15 cellular contexts compared by ENCODE assay signal in genomic region chr14:96249016-96249415, GRCh38. TPM values are rescaled to one million over a fixed set of nuclear protein-coding genes. Genes with fewer than 3 reads are reported as not detected.
DNase-seq lines count a peak whose midpoint lies in the region; ATAC-seq, FAIRE-seq and TF ChIP-seq lines count a peak whose summit lies in the region.
"Had no signal": no experiment of that assay in that cellular context is flagged by ENCODE, and none has a peak within 500 bp of the region (broad histone marks: within the 10 kb centered on the region; RNA-seq: fewer than 3 reads in every experiment).

No MANE protein-coding gene starts in this region.

- POLR2A ChIA-PET in CD8-positive, alpha-beta T cell (lab: Charles Lee) = no interaction called here

- FAIRE-seq in small intestine (lab: Jason Lieb, UNC) = no peak
- FAIRE-seq: GM12878 had no signal

- CTCF ChIA-PET in CD8-positive, alpha-beta T cell (lab: Charles Lee) = no interaction called here

- H3K27me3 ChIP-seq in lung (ENCODE audit: control insufficient read depth, insufficient read depth) = no peaks in the 10 kb centered on the region
- H3K27me3 ChIP-seq in small intestine (ENCODE audit: control insufficient read depth in 2 of 2, insufficient read depth in 2 of 2, low read length in 2 of 2) = no peaks in the 10 kb centered on the region
- H3K27me3 ChIP-seq in CD8-positive, alpha-beta T cell (ENCODE audit: insufficient read depth, low read length) = no peaks in the 10 kb centered on the region
- H3K27me3 ChIP-seq: right atrium auricular region had no signal

- H3K9me3 Mint-ChIP-seq in CD8-positive, alpha-beta T cell = no peaks in the 10 kb centered on the region

- no peaks in the 10 kb centered on the region for H3K36me3 Mint-ChIP-seq in CD8-positive, alpha-beta T cell

- TF ChIP-seq CTCF in astrocyte of the spinal cord (IDR thresholded peaks at IDR 0.05; ENCODE audit: low read depth, low read length) (no peak), lung (IDR thresholded peaks at IDR 0.05; ENCODE audit: control extremely low read depth, extremely low read depth) (no peak)
- no peak for TF ChIP-seq CTCF in CD8-positive, alpha-beta T cell (IDR thresholded peaks at IDR 0.05)

- intact Hi-C loops in CD8-positive, alpha-beta T cell (cut with DNase I, micrococcal nuclease) = no loop called here

- ATAC-seq in lung (ENCODE audit: insufficient read depth, low FRiP score) = peak; percentile 41
- ATAC-seq in CD8-positive, alpha-beta T cell = no peak
- ATAC-seq in GM21515 (IDR thresholded peaks at IDR 0.05; ENCODE audit: unreplicated experiment) = no peak
- ATAC-seq: activated CD4-positive, CD25-positive, alpha-beta regulatory T cell treated with anti-CD3 and anti-CD28 coated beads, Interleukin-2, amount 50 U/mL, for 24 hours; GM12878 had no signal

- no peak overlapping the region for H3K27ac Mint-ChIP-seq in CD8-positive, alpha-beta T cell

- H3K9me3 ChIP-seq in lung (ENCODE audit: control insufficient read depth in 2 of 2, insufficient read depth in 1 of 2, low read length in 1 of 2) = no peaks in the 10 kb centered on the region
- no peaks in the 10 kb centered on the region for H3K9me3 ChIP-seq in small intestine (ENCODE audit: control insufficient read depth, low read depth)
- H3K9me3 ChIP-seq in CD8-positive, alpha-beta T cell (ENCODE audit: low read length) = no peaks in the 10 kb centered on the region
- H3K9me3 ChIP-seq: right atrium auricular region had no signal

- H3K4me3 Mint-ChIP-seq in CD8-positive, alpha-beta T cell = no peak overlapping the region

- in situ Hi-C loops in astrocyte of the spinal cord (cut with HindIII; ENCODE audit: low sequenced_read_pairs) = no loop called here

- no peak overlapping the region for H3K27ac ChIP-seq in lung (ENCODE audit: low read depth in 1 of 2, low read length in 1 of 2)
- no peak overlapping the region for H3K27ac ChIP-seq in small intestine (ENCODE audit: low read depth in 1 of 2, low read length in 1 of 2)
- H3K27ac ChIP-seq in CD8-positive, alpha-beta T cell (ENCODE audit: low read depth, low read length) = no peak overlapping the region
- H3K27ac ChIP-seq: C4-2B, right atrium auricular region had no signal

- H3K36me3 ChIP-seq in lung (ENCODE audit: control insufficient read depth in 2 of 2, insufficient read depth in 2 of 2, low read length in 2 of 2) (no peaks in the 10 kb centered on the region), small intestine (ENCODE audit: control insufficient read depth in 2 of 2, insufficient read depth in 2 of 2, low read length in 2 of 2) (no peaks in the 10 kb centered on the region)
- H3K36me3 ChIP-seq in CD8-positive, alpha-beta T cell (ENCODE audit: insufficient read depth, low read length) = no peaks in the 10 kb centered on the region
- H3K36me3 ChIP-seq: right atrium auricular region had no signal

- WGBS in lung, 2 donors = 34 to 38% methylated on average over 5 of the region's 5 CpGs
- 45 to 92% (median 73%) methylated on average over 5 of the region's 5 CpGs for WGBS in small intestine, 3 donors

- peak; percentile 62 for DNase-seq in AG08396 (ENCODE audit: low spot score)
- DNase-seq in M059J (ENCODE audit: low read depth) = peak; percentile 78
- peak; percentile 33 for DNase-seq in astrocyte of the spinal cord (ENCODE audit: low read depth, low spot score)
- no peak for DNase-seq in lung (ENCODE audit: low spot score)
- no peak for DNase-seq in small intestine
- no peak for DNase-seq in CD8-positive, alpha-beta T cell
- no peak for DNase-seq in HuH-7 (ENCODE audit: low spot score)
- DNase-seq: hippocampal formation, RPMI8226 had no signal

- peaks cover 0 to 2% of the 10 kb centered on the region in 2 donors for H3K4me1 ChIP-seq in lung (ENCODE audit: control insufficient read depth in 2 of 2, insufficient read depth in 2 of 2, low read length in 2 of 2)
- peaks cover 0 to 3% of the 10 kb centered on the region in 2 donors for H3K4me1 ChIP-seq in small intestine (ENCODE audit: control insufficient read depth in 2 of 2, insufficient read depth in 1 of 2, low read depth in 1 of 2, low read length in 1 of 2)
- no peaks in the 10 kb centered on the region for H3K4me1 ChIP-seq in CD8-positive, alpha-beta T cell (ENCODE audit: insufficient read depth, low read length)
- H3K4me1 ChIP-seq: right atrium auricular region had no signal

- no peaks in the 10 kb centered on the region for H3K4me1 Mint-ChIP-seq in CD8-positive, alpha-beta T cell (ENCODE audit: low read depth)

- H3K27me3 Mint-ChIP-seq in CD8-positive, alpha-beta T cell (ENCODE audit: low read depth) = peaks cover 40% of the 10 kb centered on the region

- H3K4me3 ChIP-seq in astrocyte of the spinal cord (ENCODE audit: low read depth, low read length) (no peak overlapping the region), lung (no peak overlapping the region), small intestine (ENCODE audit: low read depth in 1 of 2, low read length in 2 of 2) (no peak overlapping the region)
- H3K4me3 ChIP-seq in CD8-positive, alpha-beta T cell (ENCODE audit: low read depth, low read length) = no peak overlapping the region
- H3K4me3 ChIP-seq: GM12878, right atrium auricular region had no signal

RNA-seq across cellular contexts. Expression of gene BDKRB1, which starts 7.0 kb away (rescaled TPM):
- 0.10 and 1.7 TPM in 2 replicates for total RNA-seq in M059J (2014; rRNA removed; shearing (Covaris generic))
- under 1 TPM; 0.18 to 0.23 TPM for total RNA-seq in lung
- polyA plus RNA-seq in lung = 1 to 10 TPM in 1 of 2 donors, under 1 TPM in 1; 0.61 to 5.4 TPM
- 1 to 10 TPM; 1.1 to 4.3 (median 2.1) TPM for polyA plus RNA-seq in small intestine
- not detected for total RNA-seq in CD8-positive, alpha-beta T cell
- total RNA-seq: dermis microvascular lymphatic vessel endothelial cell had no signal
- polyA plus RNA-seq: GM12878 had no signal

RNA-seq across cellular contexts. Expression of gene BDKRB2, which starts 44.4 kb away (rescaled TPM):
- total RNA-seq in M059J (2014; rRNA removed; shearing (Covaris generic)) = 2.6 and 3.8 TPM in 2 replicates
- 1 to 10 TPM; 2.1 to 2.6 TPM for total RNA-seq in lung
- polyA plus RNA-seq in lung = 1 to 10 TPM in 1 of 2 donors, under 1 TPM in 1; 0.77 to 5.8 TPM
- polyA plus RNA-seq in small intestine = 1 to 10 TPM; 1.3 to 8.2 (median 4.1) TPM
- not detected for total RNA-seq in CD8-positive, alpha-beta T cell
- total RNA-seq: GM12878 had no signal

Comparison
In these comparisons a context has a peak if more than half of its experiments do, and no peak if none do; other contexts are left out.
1. DNase-seq: peak in AG08396 (single experiment), M059J (single experiment) and astrocyte of the spinal cord (single experiment); none in lung (single experiment), small intestine (single experiment), CD8-positive, alpha-beta T cell (0 of 7) and HuH-7 (single experiment).